ENCODE assay signal across 8 cellular contexts in genomic region chr1:26472901-26473845, GRCh38. TPM values are rescaled to one million over a fixed set of nuclear protein-coding genes. Genes with fewer than 3 reads are reported as not detected.
A peak's percentile ranks its signal among the peaks of the same experiment; 100 is the strongest.
DNase-seq lines count a peak whose midpoint lies in the region; FAIRE-seq and TF ChIP-seq lines count a peak whose summit lies in the region.

No MANE protein-coding gene starts in this region.

- H3K27ac Mint-ChIP-seq in activated naive CD4-positive, alpha-beta T cell treated with anti-CD3 and anti-CD28 coated beads, Interleukin-2, amount 10 ng/mL, durations not matched to agents 7 days and 5 days, result peak overlapping the region; percentile 84

- peaks cover 57% of the 10 kb centered on the region for H3K36me3 Mint-ChIP-seq in activated naive CD4-positive, alpha-beta T cell treated with anti-CD3 and anti-CD28 coated beads, Interleukin-2, amount 10 ng/mL, durations not matched to agents 7 days and 5 days

- H3K27me3 ChIP-seq in neuronal stem cell (ENCODE audit: control insufficient read depth in 3 of 3, insufficient read depth in 3 of 3, low read depth in 1 of 3, low read length in 3 of 3), result no peaks in the 10 kb centered on the region
- H3K27me3 ChIP-seq in stomach smooth muscle (ENCODE audit: control insufficient read depth in 1 of 2, insufficient read depth in 2 of 2, low read length in 2 of 2), result no peaks in the 10 kb centered on the region

- DNase-seq in GDM1 (lab: John Stamatoyannopoulos, UW) (peak; percentile 88), HFF-Myc (ENCODE audit: extremely low read depth, low read depth) (peak; percentile 59), NAMALWA (ENCODE audit: low spot score) (peak; percentile 97), SK-N-DZ (ENCODE audit: low spot score) (peak; percentile 89), frontal cortex (ENCODE audit: low spot score in 2 of 2) (peak; percentile 96 to 98), neuronal stem cell (ENCODE audit: low spot score) (peak; percentile 94)
- DNase-seq in activated naive CD4-positive, alpha-beta T cell treated with anti-CD3 and anti-CD28 coated beads, Interleukin-2, amount 10 ng/mL, durations not matched to agents 7 days and 5 days, result peak; percentile 96

- no peaks in the 10 kb centered on the region for H3K27me3 Mint-ChIP-seq in activated naive CD4-positive, alpha-beta T cell treated with anti-CD3 and anti-CD28 coated beads, Interleukin-2, amount 10 ng/mL, durations not matched to agents 7 days and 5 days

- no peaks in the 10 kb centered on the region for H3K9me3 Mint-ChIP-seq in activated naive CD4-positive, alpha-beta T cell treated with anti-CD3 and anti-CD28 coated beads, Interleukin-2, amount 10 ng/mL, durations not matched to agents 7 days and 5 days

- H3K9me3 ChIP-seq in neuronal stem cell (replicated peaks in 1 of 2; ENCODE audit: control insufficient read depth in 2 of 2, insufficient read depth in 1 of 2, low read depth in 1 of 2, low read length in 2 of 2), result no peaks in the 10 kb centered on the region
- H3K9me3 ChIP-seq in stomach smooth muscle (ENCODE audit: control insufficient read depth in 2 of 2, low read length in 2 of 2), result no peaks in the 10 kb centered on the region

- H3K4me1 ChIP-seq in neuronal stem cell (ENCODE audit: control insufficient read depth in 2 of 2, insufficient read depth in 1 of 2, low read depth in 1 of 2, low read length in 2 of 2), result peaks cover 19 to 34% of the 10 kb centered on the region in 2 donors
- peaks cover 23% of the 10 kb centered on the region for H3K4me1 ChIP-seq in stomach smooth muscle (ENCODE audit: control insufficient read depth, insufficient read depth, low read length)

- H3K4me2 ChIP-seq in neuronal stem cell (ENCODE audit: insufficient read depth, low read length, poor library complexity, severe bottlenecking), result peak overlapping the region; percentile 72

- peaks cover 2% of the 10 kb centered on the region for H3K79me1 ChIP-seq in neuronal stem cell (ENCODE audit: low read depth, low read length)

- H3K36me3 ChIP-seq in neuronal stem cell (replicated peaks in 1 of 2; ENCODE audit: control insufficient read depth in 2 of 2, insufficient read depth in 2 of 2, low read length in 2 of 2) (peaks cover 34 to 70% of the 10 kb centered on the region in 2 donors), stomach smooth muscle (ENCODE audit: control insufficient read depth in 2 of 2, insufficient read depth in 2 of 2, low read length in 2 of 2) (peaks cover 28 to 33% of the 10 kb centered on the region in 2 donors)

- H4K8ac ChIP-seq in neuronal stem cell (ENCODE audit: low read depth, low read length), result no peak overlapping the region

- no peak overlapping the region for H3K23ac ChIP-seq in neuronal stem cell (ENCODE audit: low read depth, low read length, poor library complexity)

- H2AK5ac ChIP-seq in neuronal stem cell (ENCODE audit: low read depth, low read length), result no peak overlapping the region

- H3K4me3 Mint-ChIP-seq in activated naive CD4-positive, alpha-beta T cell treated with anti-CD3 and anti-CD28 coated beads, Interleukin-2, amount 10 ng/mL, durations not matched to agents 7 days and 5 days, result peak overlapping the region; percentile 86

- CTCF ChIA-PET in activated naive CD4-positive, alpha-beta T cell treated with anti-CD3 and anti-CD28 coated beads, Interleukin-2, amount 10 ng/mL, durations not matched to agents 7 days and 5 days (lab: Charles Lee), result interaction anchor here (0.6 kb wide), 1 partner anchor 76 kb away, joined by 3 read pairs; no protein-coding TSS in a partner anchor

- peak overlapping the region; percentile 73 for H3K9ac ChIP-seq in neuronal stem cell (ENCODE audit: low read depth, low read length, poor library complexity)
- peak overlapping the region; percentile 51 to 86 for H3K9ac ChIP-seq in stomach smooth muscle (ENCODE audit: low read length in 2 of 2)

- no peak overlapping the region for H3K18ac ChIP-seq in neuronal stem cell (ENCODE audit: low read length)

- H2BK5ac ChIP-seq in neuronal stem cell (ENCODE audit: low read length), result no peak overlapping the region

- peaks cover 60% of the 10 kb centered on the region for H3K4me1 Mint-ChIP-seq in activated naive CD4-positive, alpha-beta T cell treated with anti-CD3 and anti-CD28 coated beads, Interleukin-2, amount 10 ng/mL, durations not matched to agents 7 days and 5 days

- no peak for FAIRE-seq in frontal cortex (lab: Jason Lieb, UNC)

- no peak overlapping the region for H2AFZ ChIP-seq in neuronal stem cell (ENCODE audit: low read length)

- WGBS in neuronal stem cell (ENCODE audit: extremely low coverage in 2 of 2, insufficient read length in 2 of 2, insufficient replicate concordance in 1 of 2), 2 donors, result no CpG with 5 or more reads among the region's 71 CpGs

- H2BK12ac ChIP-seq in neuronal stem cell (ENCODE audit: low read length), result no peak overlapping the region

- H2BK15ac ChIP-seq in neuronal stem cell (ENCODE audit: low read length), result no peak overlapping the region

- TF ChIP-seq CTCF in HFF-Myc (IDR thresholded peaks at IDR 0.05; ENCODE audit: low read depth, low read length, missing control alignments), result no peak

- H3K4me3 ChIP-seq in HFF-Myc (replicated peaks; ENCODE audit: low read depth, low read length), result peak overlapping the region; percentile 58
- peak overlapping the region; percentile 63 to 90 for H3K4me3 ChIP-seq in neuronal stem cell (ENCODE audit: low read length in 2 of 2)
- peak overlapping the region; percentile 80 to 82 for H3K4me3 ChIP-seq in stomach smooth muscle (ENCODE audit: low read length in 2 of 2)

- H3K14ac ChIP-seq in neuronal stem cell (ENCODE audit: low read length), result no peak overlapping the region

- H3K4ac ChIP-seq in neuronal stem cell (ENCODE audit: low read length), result no peak overlapping the region

- H3K27ac ChIP-seq in neuronal stem cell (replicated peaks; ENCODE audit: low read length) (peak overlapping the region; percentile 98), stomach smooth muscle (ENCODE audit: low read length) (peak overlapping the region; percentile 98)

- H2BK120ac ChIP-seq in neuronal stem cell (ENCODE audit: low read depth, low read length), result no peak overlapping the region

- no peak overlapping the region for H4K91ac ChIP-seq in neuronal stem cell (ENCODE audit: low read depth, low read length, poor library complexity)

RNA-seq across cellular contexts. Expression of gene HMGN2, which starts 0.9 kb away (rescaled TPM):
- polyA plus RNA-seq in SK-N-DZ (2014; cell fraction: cytosol; rRNA removed), result 665 and 667 TPM in 2 replicates
- 670 and 900 TPM in 2 replicates for polyA plus RNA-seq in SK-N-DZ (2014; cell fraction: nucleus; rRNA removed)
- total RNA-seq in frontal cortex, result 240 TPM
- polyA plus RNA-seq in neuronal stem cell (2013, experiment 1 of 2), result 1,368 TPM
- 1,337 TPM for polyA plus RNA-seq in neuronal stem cell (2013, experiment 2 of 2)

RNA-seq across cellular contexts. Expression of gene DHDDS, which starts 41.1 kb away (rescaled TPM):
- polyA plus RNA-seq in SK-N-DZ (2014; cell fraction: cytosol; rRNA removed), result 27.6 and 29.4 TPM in 2 replicates
- polyA plus RNA-seq in SK-N-DZ (2014; cell fraction: nucleus; rRNA removed), result 16.9 and 21.7 TPM in 2 replicates
- 22.0 TPM for total RNA-seq in frontal cortex
- 20.8 TPM for polyA plus RNA-seq in neuronal stem cell (2013, experiment 1 of 2)
- 20.2 TPM for polyA plus RNA-seq in neuronal stem cell (2013, experiment 2 of 2)

RNA-seq across cellular contexts. Expression of gene RPS6KA1, which starts 56.4 kb away (rescaled TPM):
- 9.8 and 13.7 TPM in 2 replicates for polyA plus RNA-seq in SK-N-DZ (2014; cell fraction: cytosol; rRNA removed)
- polyA plus RNA-seq in SK-N-DZ (2014; cell fraction: nucleus; rRNA removed), result 8.9 and 15.9 TPM in 2 replicates
- total RNA-seq in frontal cortex, result 3.3 TPM
- 22.7 TPM for polyA plus RNA-seq in neuronal stem cell (2013, experiment 1 of 2)
- polyA plus RNA-seq in neuronal stem cell (2013, experiment 2 of 2), result 22.0 TPM

Comparison
In these comparisons a context has a peak if more than half of its experiments do, and no peak if none do; other contexts are left out.
1. Peak in every context shown above with its lines: DNase-seq, H3K4me3 ChIP-seq and H3K27ac ChIP-seq.